ENCODE assay signal across 18 cellular contexts in genomic region chr17:4340914-4341615, GRCh38. TPM values are rescaled to one million over a fixed set of nuclear protein-coding genes. Genes with fewer than 3 reads are reported as not detected.
DNase-seq lines count a peak whose midpoint lies in the region; ATAC-seq, FAIRE-seq and TF ChIP-seq lines count a peak whose summit lies in the region.
"Had no signal": no experiment of that assay in that cellular context is flagged by ENCODE, and none has a peak within 500 bp of the region (broad histone marks: within the 10 kb centered on the region; RNA-seq: fewer than 3 reads in every experiment).

No MANE protein-coding gene starts in this region.

- no peak for FAIRE-seq in bronchial epithelial cell (lab: Jason Lieb, UNC)

- H3K9me3 ChIP-seq in DOHH2 (ENCODE audit: control insufficient read depth, insufficient read depth, low read length): no peaks in the 10 kb centered on the region
- H3K9me3 ChIP-seq: adrenal gland, Peyer's patch, testis had no signal

- ATAC-seq in omental fat pad (ENCODE audit: low FRiP score) (no peak), HG02571 (IDR thresholded peaks at IDR 0.05; ENCODE audit: unreplicated experiment) (no peak)
- ATAC-seq: activated CD4-positive, alpha-beta T cell treated with anti-CD3 and anti-CD28 coated beads for 36 hours; esophagus mucosa had no signal

- TF ChIP-seq CTCF in DOHH2 (IDR thresholded peaks at IDR 0.05; ENCODE audit: low read depth, low read length, poor library complexity, severe bottlenecking) (no peak), HFFc6 (IDR thresholded peaks at IDR 0.05) (no peak), bronchial epithelial cell (IDR thresholded peaks at IDR 0.05; ENCODE audit: insufficient read depth, low read length, severe bottlenecking) (no peak), omental fat pad (IDR thresholded peaks at IDR 0.05) (no peak)

- no peaks in the 10 kb centered on the region for H3K9me2 ChIP-seq in DOHH2 (replicated peaks; ENCODE audit: control insufficient read depth, low read length)

- H3K9me3 Mint-ChIP-seq in HFFc6: no peaks in the 10 kb centered on the region

- H3K79me2 ChIP-seq in DOHH2 (ENCODE audit: control insufficient read depth, low read length): peaks cover 100% of the 10 kb centered on the region

- H3K36me3 Mint-ChIP-seq in HFFc6 (ENCODE audit: low read depth): peaks cover 8% of the 10 kb centered on the region
- H3K36me3 Mint-ChIP-seq: IgD-negative memory B cell had no signal

- peaks cover 30% of the 10 kb centered on the region for H3K4me1 Mint-ChIP-seq in HFFc6 (ENCODE audit: low read depth)

- peaks cover 55% of the 10 kb centered on the region; the same call in 1 of the 2 replicates for H4K20me1 ChIP-seq in DOHH2 (ENCODE audit: control insufficient read depth, insufficient read depth, low read depth, low read length)

- DNase-seq in HFFc6: peak; percentile 13
- DNase-seq in bronchial epithelial cell (ENCODE audit: low read depth): peak; percentile 17
- DNase-seq in myocyte (ENCODE audit: low read depth): peak; percentile 81
- DNase-seq in activated naive CD4-positive, alpha-beta T cell (lab: John Stamatoyannopoulos, UW): no peak
- DNase-seq in omental fat pad (ENCODE audit: low spot score): no peak
- DNase-seq in NK-92 (lab: John Stamatoyannopoulos, UW; ENCODE audit: unreplicated experiment): no peak
- DNase-seq: activated CD4-positive, alpha-beta T cell treated with anti-CD3 and anti-CD28 coated beads for 36 hours; activated T-cell treated with anti-CD3 and anti-CD28 coated beads, Interleukin-2, amount 50 U/mL, for 48 hours; adrenal gland; cortex of kidney; DMS153; NCI-H1105 treated with DMSO at 0.1 percent for 48 hours; Peyer's patch; testis had no signal

- no peak overlapping the region for H3K27ac Mint-ChIP-seq in HFFc6
- H3K27ac Mint-ChIP-seq: activated CD4-positive, alpha-beta T cell treated with anti-CD3 and anti-CD28 coated beads for 36 hours; IgD-negative memory B cell had no signal

- H3K27ac ChIP-seq in DOHH2 (ENCODE audit: low read depth, low read length): peak overlapping the region; percentile 29
- H3K27ac ChIP-seq: adrenal gland, Peyer's patch, testis had no signal

- no peaks in the 10 kb centered on the region for H3K27me3 ChIP-seq in DOHH2 (ENCODE audit: control insufficient read depth, low read length)
- H3K27me3 ChIP-seq in bronchial epithelial cell (ENCODE audit: control insufficient read depth, insufficient read depth, low read length): no peaks in the 10 kb centered on the region
- H3K27me3 ChIP-seq: adrenal gland, Peyer's patch, testis had no signal

- no peaks in the 10 kb centered on the region; the same call in 1 of the 2 replicates for H3K27me3 Mint-ChIP-seq in HFFc6 (ENCODE audit: insufficient read depth)
- H3K27me3 Mint-ChIP-seq: activated CD4-positive, alpha-beta T cell treated with anti-CD3 and anti-CD28 coated beads for 36 hours; IgD-negative memory B cell had no signal

- H3K4me3 ChIP-seq in DOHH2 (ENCODE audit: low read length) (peak overlapping the region; percentile 27), bronchial epithelial cell (ENCODE audit: low read depth, low read length) (no peak overlapping the region)
- H3K4me3 ChIP-seq: adrenal gland, Peyer's patch, testis had no signal

- no peak overlapping the region for H3K4me3 Mint-ChIP-seq in HFFc6
- H3K4me3 Mint-ChIP-seq: activated CD4-positive, alpha-beta T cell treated with anti-CD3 and anti-CD28 coated beads for 36 hours had no signal

- H3K36me3 ChIP-seq in DOHH2 (ENCODE audit: control insufficient read depth, low read length) (peaks cover 50% of the 10 kb centered on the region), bronchial epithelial cell (ENCODE audit: control insufficient read depth, insufficient read depth, low read length) (no peaks in the 10 kb centered on the region)
- H3K36me3 ChIP-seq: adrenal gland, Peyer's patch had no signal

- H3K4me1 ChIP-seq in DOHH2 (ENCODE audit: control insufficient read depth, low read length): peaks cover 86% of the 10 kb centered on the region
- H3K4me1 ChIP-seq: testis had no signal

- H3K4me2 ChIP-seq in DOHH2 (ENCODE audit: low read length): peak overlapping the region; percentile 33

- peaks cover 21% of the 10 kb centered on the region for H3F3A ChIP-seq in DOHH2 (ENCODE audit: control insufficient read depth, insufficient read depth)

RNA-seq across cellular contexts. Expression of gene UBE2G1, which starts 25.4 kb away (rescaled TPM):
- 10 to 100 TPM; 56.3 to 73.1 (median 62.6) TPM for total RNA-seq in HFFc6 (2021; fragmentation: NEBNext Ultra II Directional; extraction: Animal tissue kit (Norgen Biotek cat#: 25700))
- total RNA-seq in bronchial epithelial cell (39.2 and 42.2 TPM in 2 replicates), myocyte (74.5 and 75.0 TPM in 2 replicates), omental fat pad (10 to 100 TPM; 34.7 to 45.6 (median 40.3) TPM)
- 35.2 TPM for polyA plus RNA-seq in myocyte (2012)

Comparison
In these comparisons a context has a peak if more than half of its experiments do, and no peak if none do; other contexts are left out.
1. DNase-seq: peak in HFFc6 (single experiment), bronchial epithelial cell (single experiment) and myocyte (single experiment); none in activated naive CD4-positive, alpha-beta T cell (0 of 4), omental fat pad (single experiment) and NK-92 (single experiment).